1 cellular context compared by ENCODE assay signal in the genomic region with DNA sequence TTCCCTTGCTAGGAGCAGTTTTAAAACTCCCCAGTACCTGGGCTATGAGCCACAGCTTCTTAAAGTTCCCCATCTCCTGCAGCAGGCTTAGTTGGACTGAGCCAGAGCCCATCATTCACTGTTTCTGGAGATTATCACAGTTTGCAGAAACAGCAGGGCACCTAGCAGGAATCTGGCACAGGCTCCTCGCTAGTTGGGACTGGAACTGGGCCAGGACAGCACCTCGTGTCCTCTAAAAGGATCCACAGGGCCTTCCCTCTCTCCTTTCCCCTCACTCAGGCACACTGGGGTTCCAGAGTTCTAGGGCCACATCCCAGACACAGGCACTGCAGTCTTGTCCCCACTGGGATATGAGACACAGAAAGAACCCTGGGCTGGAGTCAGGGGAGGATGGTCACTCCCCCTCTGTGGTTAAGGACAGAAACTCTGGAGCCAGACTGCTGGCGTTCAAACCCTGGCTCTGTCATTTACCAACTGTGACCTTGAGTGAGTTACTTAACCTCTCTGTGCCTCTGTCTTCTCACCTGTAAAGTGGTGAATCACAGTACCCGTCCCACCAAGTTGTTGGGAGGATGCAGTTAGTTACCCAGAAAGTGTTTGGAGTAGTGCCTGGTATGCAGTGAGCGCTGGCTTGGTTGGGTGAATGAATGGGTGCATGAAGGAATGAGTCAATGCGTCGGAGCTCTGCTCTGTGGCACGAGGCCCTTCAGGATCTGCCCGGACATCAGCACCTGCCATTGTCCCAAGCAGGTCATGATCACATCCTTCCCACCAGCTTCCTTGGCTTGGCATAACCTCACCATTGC.
TF ChIP-seq lines count a peak whose summit lies in the region.

No MANE protein-coding gene starts in this region.

TF ChIP-seq in GM12878, 131 proteins besides CTCF, POLR2A, EP300 and RAD21 (continued from another document):
- TF ChIP-seq, protein P1, sequence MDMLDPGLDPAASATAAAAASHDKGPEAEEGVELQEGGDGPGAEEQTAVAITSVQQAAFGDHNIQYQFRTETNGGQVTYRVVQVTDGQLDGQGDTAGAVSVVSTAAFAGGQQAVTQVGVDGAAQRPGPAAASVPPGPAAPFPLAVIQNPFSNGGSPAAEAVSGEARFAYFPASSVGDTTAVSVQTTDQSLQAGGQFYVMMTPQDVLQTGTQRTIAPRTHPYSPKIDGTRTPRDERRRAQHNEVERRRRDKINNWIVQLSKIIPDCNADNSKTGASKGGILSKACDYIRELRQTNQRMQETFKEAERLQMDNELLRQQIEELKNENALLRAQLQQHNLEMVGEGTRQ (IDR thresholded peaks at IDR 0.05; ENCODE audit: borderline replicate concordance, low read depth, low read length), result no peak
- TF ChIP-seq, protein P2, sequence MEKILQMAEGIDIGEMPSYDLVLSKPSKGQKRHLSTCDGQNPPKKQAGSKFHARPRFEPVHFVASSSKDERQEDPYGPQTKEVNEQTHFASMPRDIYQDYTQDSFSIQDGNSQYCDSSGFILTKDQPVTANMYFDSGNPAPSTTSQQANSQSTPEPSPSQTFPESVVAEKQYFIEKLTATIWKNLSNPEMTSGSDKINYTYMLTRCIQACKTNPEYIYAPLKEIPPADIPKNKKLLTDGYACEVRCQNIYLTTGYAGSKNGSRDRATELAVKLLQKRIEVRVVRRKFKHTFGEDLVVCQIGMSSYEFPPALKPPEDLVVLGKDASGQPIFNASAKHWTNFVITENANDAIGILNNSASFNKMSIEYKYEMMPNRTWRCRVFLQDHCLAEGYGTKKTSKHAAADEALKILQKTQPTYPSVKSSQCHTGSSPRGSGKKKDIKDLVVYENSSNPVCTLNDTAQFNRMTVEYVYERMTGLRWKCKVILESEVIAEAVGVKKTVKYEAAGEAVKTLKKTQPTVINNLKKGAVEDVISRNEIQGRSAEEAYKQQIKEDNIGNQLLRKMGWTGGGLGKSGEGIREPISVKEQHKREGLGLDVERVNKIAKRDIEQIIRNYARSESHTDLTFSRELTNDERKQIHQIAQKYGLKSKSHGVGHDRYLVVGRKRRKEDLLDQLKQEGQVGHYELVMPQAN (conservative IDR thresholded peaks at IDR 0.05), result no peak
- TF ChIP-seq, protein P3, sequence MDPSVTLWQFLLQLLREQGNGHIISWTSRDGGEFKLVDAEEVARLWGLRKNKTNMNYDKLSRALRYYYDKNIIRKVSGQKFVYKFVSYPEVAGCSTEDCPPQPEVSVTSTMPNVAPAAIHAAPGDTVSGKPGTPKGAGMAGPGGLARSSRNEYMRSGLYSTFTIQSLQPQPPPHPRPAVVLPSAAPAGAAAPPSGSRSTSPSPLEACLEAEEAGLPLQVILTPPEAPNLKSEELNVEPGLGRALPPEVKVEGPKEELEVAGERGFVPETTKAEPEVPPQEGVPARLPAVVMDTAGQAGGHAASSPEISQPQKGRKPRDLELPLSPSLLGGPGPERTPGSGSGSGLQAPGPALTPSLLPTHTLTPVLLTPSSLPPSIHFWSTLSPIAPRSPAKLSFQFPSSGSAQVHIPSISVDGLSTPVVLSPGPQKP (IDR thresholded peaks at IDR 0.05; ENCODE audit: low read depth, low read length), result no peak
- TF ChIP-seq GATAD2B (conservative IDR thresholded peaks at IDR 0.05; ENCODE audit: low read depth) (no peak), MYC (IDR thresholded peaks at IDR 0.05; ENCODE audit: insufficient read depth, insufficient read length, insufficient replicate concordance, low read length, severe bottlenecking) (no peak), ETV6 (conservative IDR thresholded peaks at IDR 0.05 in 1 of 2, IDR thresholded peaks at IDR 0.05 in 1 of 2; ENCODE audit: borderline replicate concordance in 1 of 2, low read depth in 1 of 2) (no peak)
